Comparison of ENCODE assay signal across 34 cellular contexts in the genomic region with DNA sequence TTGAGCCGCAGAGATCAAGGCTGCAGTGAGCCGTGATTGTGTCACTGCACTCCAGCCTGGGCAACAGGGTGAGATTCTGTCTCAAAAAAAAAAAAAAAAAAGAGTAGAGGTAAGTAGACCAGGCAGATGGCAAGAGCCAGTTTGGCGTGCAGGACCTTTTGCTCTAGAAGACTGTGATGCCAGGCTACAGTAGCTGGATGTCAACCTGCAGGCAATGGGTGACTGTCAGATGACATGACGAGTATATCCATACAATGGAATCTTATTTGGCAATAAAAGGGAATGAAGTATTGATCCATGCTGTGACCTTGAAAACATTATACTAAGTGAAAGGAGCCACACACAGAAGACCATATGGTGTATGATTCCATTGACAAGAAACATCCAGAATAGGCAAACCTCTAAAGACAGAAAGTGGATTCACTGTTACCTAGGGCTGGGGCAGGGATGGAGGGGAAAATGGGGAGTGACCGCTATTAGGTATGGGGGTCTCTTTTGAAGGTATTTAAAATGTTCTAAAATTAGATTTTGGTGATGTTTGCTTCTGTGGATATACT. TPM values are rescaled to one million over a fixed set of nuclear protein-coding genes. Genes with fewer than 3 reads are reported as not detected.
"Had no signal": no experiment of that assay in that cellular context is flagged by ENCODE, and none has a peak within 500 bp of the region (broad histone marks: within the 10 kb centered on the region; RNA-seq: fewer than 3 reads in every experiment).

No MANE protein-coding gene starts in this region.

- H3K27ac ChIP-seq: adrenal gland, body of pancreas, brain microvascular endothelial cell, breast epithelium, VCaP had no signal

- H3K27me3 Mint-ChIP-seq: activated B cell treated with CpG ODN at 0.5 μM for 24 hours; activated CD4-positive, alpha-beta memory T cell treated with anti-CD3 and anti-CD28 coated beads for 36 hours; activated CD4-positive, alpha-beta T cell treated with anti-CD3 and anti-CD28 coated beads, Interleukin-2, amount 10 ng/mL, durations not matched to agents 24 days and 14 days; activated CD8-positive, alpha-beta T cell treated with anti-CD3 and anti-CD28 coated beads for 36 hours; activated naive CD8-positive, alpha-beta T cell treated with anti-CD3 and anti-CD28 coated beads for 36 hours had no signal

- H3K4me3 Mint-ChIP-seq: activated B cell treated with CpG ODN at 0.5 μM for 24 hours; activated CD4-positive, alpha-beta memory T cell treated with anti-CD3 and anti-CD28 coated beads for 36 hours; activated CD4-positive, alpha-beta T cell treated with anti-CD3 and anti-CD28 coated beads, Interleukin-2, amount 10 ng/mL, durations not matched to agents 24 days and 14 days; activated CD8-positive, alpha-beta T cell treated with anti-CD3 and anti-CD28 coated beads for 36 hours; activated naive CD4-positive, alpha-beta T cell treated with anti-CD3 and anti-CD28 coated beads for 36 hours; activated naive CD8-positive, alpha-beta T cell treated with anti-CD3 and anti-CD28 coated beads for 36 hours; activated T-cell treated with anti-CD3 and anti-CD28 coated beads, Interleukin-2, amount 50 U/mL, for 4 hours; T-helper 1 cell treated with Interleukin-12 subunit alpha and Interleukin-12 subunit beta and Interleukin-4 antibody, amounts not matched to agents 30 μg/mL and 1 μg/mL, for 36 hours; T-helper 2 cell treated with Interferon-gamma antibody and Interleukin-4, amounts not matched to agents 5 μg/mL and 100 μg/mL, for 36 hours had no signal

- DNase-seq: activated B cell treated with CpG ODN at 0.5 μM for 24 hours; activated CD4-positive, alpha-beta memory T cell treated with anti-CD3 and anti-CD28 coated beads for 36 hours; activated CD4-positive, alpha-beta T cell treated with anti-CD3 and anti-CD28 coated beads for 4 hours; activated CD4-positive, alpha-beta T cell treated with anti-CD3 and anti-CD28 coated beads, Interleukin-2, amount 10 ng/mL, durations not matched to agents 24 days and 14 days; activated CD4-positive, alpha-beta T cell treated with anti-CD3 and anti-CD28 coated beads, Interleukin-2, amount 50 U/mL, for 1 hour; activated CD4-positive, alpha-beta T cell treated with anti-CD3 and anti-CD28 coated beads, Interleukin-2, amount 50 U/mL, for 4 hours; activated CD4-positive, CD25-positive, alpha-beta regulatory T cell treated with anti-CD3 and anti-CD28 coated beads, Interleukin-2, amount 50 U/mL, for 72 hours; activated CD8-positive, alpha-beta memory T cell treated with anti-CD3 and anti-CD28 coated beads, Interleukin-2, amount 50 U/mL, for 4 hours; activated CD8-positive, alpha-beta T cell treated with anti-CD3 and anti-CD28 coated beads for 36 hours; activated effector memory CD4-positive, alpha-beta T cell treated with anti-CD3 and anti-CD28 coated beads, Interleukin-2, amount 50 U/mL, for 16 hours; activated gamma-delta T cell treated with Interleukin-2 at 50 U/mL for 16 hours; activated naive CD4-positive, alpha-beta T cell; activated naive CD4-positive, alpha-beta T cell treated with anti-CD3 and anti-CD28 coated beads for 36 hours; activated naive CD4-positive, alpha-beta T cell treated with anti-CD3 and anti-CD28 coated beads, Interleukin-2, amount 50 U/mL, for 16 hours; activated naive CD8-positive, alpha-beta T cell treated with anti-CD3 and anti-CD28 coated beads for 36 hours; activated T-cell treated with anti-CD3 and anti-CD28 coated beads for 4 hours; activated T-cell treated with anti-CD3 and anti-CD28 coated beads, Interleukin-2, amount 50 U/mL, for 1 hour; activated T-cell treated with anti-CD3 and anti-CD28 coated beads, Interleukin-2, amount 50 U/mL, for 4 hours; adrenal gland; amniotic stem cell; aorta; body of pancreas; brain microvascular endothelial cell; central memory CD4-positive, alpha-beta T cell; SW 1271; T-helper 1 cell; T-helper 2 cell; T-helper 9 cell had no signal

- H3K9me3 ChIP-seq: adrenal gland, body of pancreas, breast epithelium had no signal

- H3K9me3 Mint-ChIP-seq: activated B cell treated with CpG ODN at 0.5 μM for 24 hours; activated CD4-positive, alpha-beta memory T cell treated with anti-CD3 and anti-CD28 coated beads for 36 hours; activated CD4-positive, alpha-beta T cell treated with anti-CD3 and anti-CD28 coated beads, Interleukin-2, amount 10 ng/mL, durations not matched to agents 24 days and 14 days; activated CD8-positive, alpha-beta T cell treated with anti-CD3 and anti-CD28 coated beads for 36 hours; activated naive CD4-positive, alpha-beta T cell treated with anti-CD3 and anti-CD28 coated beads for 36 hours; activated naive CD4-positive, alpha-beta T cell treated with anti-CD3 and anti-CD28 coated beads, Interleukin-2, amount 50 U/mL, for 72 hours; activated naive CD8-positive, alpha-beta T cell treated with anti-CD3 and anti-CD28 coated beads for 36 hours; activated T-cell treated with anti-CD3 and anti-CD28 coated beads, Interleukin-2, amount 50 U/mL, for 4 hours; activated T-helper 2 cell treated with anti-CD3 and anti-CD28 coated beads, Interferon-gamma antibody, Interleukin-2, Interleukin-4, amounts not matched to agents 10 μg/mL and 5 μg/mL and 100 μg/mL, durations not matched to agents 14 hours and 24 hours and 36 hours; T-helper 1 cell treated with Interleukin-12 subunit alpha and Interleukin-12 subunit beta and Interleukin-4 antibody, amounts not matched to agents 30 μg/mL and 1 μg/mL, for 36 hours; T-helper 2 cell treated with Interferon-gamma antibody and Interleukin-4, amounts not matched to agents 5 μg/mL and 100 μg/mL, for 36 hours had no signal

- H3K27ac Mint-ChIP-seq: activated B cell treated with CpG ODN at 0.5 μM for 24 hours; activated CD4-positive, alpha-beta memory T cell treated with anti-CD3 and anti-CD28 coated beads for 36 hours; activated CD4-positive, alpha-beta T cell treated with anti-CD3 and anti-CD28 coated beads, Interleukin-2, amount 10 ng/mL, durations not matched to agents 24 days and 14 days; activated CD8-positive, alpha-beta T cell treated with anti-CD3 and anti-CD28 coated beads for 36 hours; activated naive CD4-positive, alpha-beta T cell treated with anti-CD3 and anti-CD28 coated beads for 36 hours; activated naive CD8-positive, alpha-beta T cell treated with anti-CD3 and anti-CD28 coated beads for 36 hours; activated T-helper 2 cell treated with anti-CD3 and anti-CD28 coated beads, Interferon-gamma antibody, Interleukin-2, Interleukin-4, amounts not matched to agents 10 μg/mL and 5 μg/mL and 100 μg/mL, durations not matched to agents 14 hours and 24 hours and 36 hours; T-helper 1 cell treated with Interleukin-12 subunit alpha and Interleukin-12 subunit beta and Interleukin-4 antibody, amounts not matched to agents 30 μg/mL and 1 μg/mL, for 36 hours; T-helper 2 cell treated with Interferon-gamma antibody and Interleukin-4, amounts not matched to agents 5 μg/mL and 100 μg/mL, for 36 hours had no signal

- H3K4me1 ChIP-seq: adrenal gland, body of pancreas, breast epithelium had no signal

- H3K36me3 ChIP-seq: adrenal gland, breast epithelium had no signal

- H3K36me3 Mint-ChIP-seq: activated CD4-positive, alpha-beta memory T cell treated with anti-CD3 and anti-CD28 coated beads for 36 hours; activated naive CD4-positive, alpha-beta T cell treated with anti-CD3 and anti-CD28 coated beads, Interleukin-2, amount 50 U/mL, for 72 hours; activated naive CD8-positive, alpha-beta T cell treated with anti-CD3 and anti-CD28 coated beads for 36 hours had no signal

- H3K4me1 Mint-ChIP-seq: activated B cell treated with CpG ODN at 0.5 μM for 24 hours had no signal

- ATAC-seq: activated CD8-positive, alpha-beta T cell treated with anti-CD3 and anti-CD28 coated beads for 36 hours; activated naive CD4-positive, alpha-beta T cell treated with anti-CD3 and anti-CD28 coated beads, Interleukin-2, amount 50 U/mL, for 72 hours; activated T-cell treated with anti-CD3 and anti-CD28 coated beads, Interleukin-2, amount 50 U/mL, for 4 hours; body of pancreas had no signal

- H3K27me3 ChIP-seq: body of pancreas, brain microvascular endothelial cell, breast epithelium had no signal

- H3K4me3 ChIP-seq: adrenal gland, body of pancreas, breast epithelium had no signal

RNA-seq across cellular contexts. Expression of gene ACTG2, which starts 22.7 kb away (rescaled TPM):
- total RNA-seq: activated B cell treated with CpG ODN at 0.5 μM for 24 hours; activated CD4-positive, alpha-beta memory T cell treated with anti-CD3 and anti-CD28 coated beads for 36 hours; activated CD4-positive, alpha-beta T cell treated with anti-CD3 and anti-CD28 coated beads, Interleukin-2, amount 10 ng/mL, durations not matched to agents 24 days and 14 days; activated naive CD4-positive, alpha-beta T cell treated with anti-CD3 and anti-CD28 coated beads for 36 hours had no signal
